In the genomic region with DNA sequence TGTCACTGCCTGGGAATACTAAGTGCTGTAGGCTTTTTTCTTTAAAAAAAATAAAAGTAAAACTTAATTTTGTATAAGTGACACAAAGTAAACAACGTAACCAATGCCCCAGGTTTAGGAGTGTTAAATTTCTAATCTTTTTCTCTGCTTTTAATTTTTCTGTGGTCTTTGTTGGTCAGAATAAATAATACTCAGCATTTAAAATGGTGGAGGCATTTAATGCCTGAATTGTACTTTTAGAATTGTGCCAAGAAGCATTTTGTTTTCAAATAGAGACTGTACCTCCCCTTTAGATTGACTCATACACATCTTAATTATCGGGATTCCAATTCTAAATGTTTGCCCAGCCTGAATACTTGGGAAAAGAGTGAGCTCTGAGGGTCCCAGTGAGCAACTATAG, we compare ENCODE assay signal across 11 cellular contexts. TPM values are rescaled to one million over a fixed set of nuclear protein-coding genes. Genes with fewer than 3 reads are reported as not detected.
DNase-seq lines count a peak whose midpoint lies in the region; ATAC-seq and TF ChIP-seq lines count a peak whose summit lies in the region.
"Had no signal": no experiment of that assay in that cellular context is flagged by ENCODE, and none has a peak within 500 bp of the region (broad histone marks: within the 10 kb centered on the region; RNA-seq: fewer than 3 reads in every experiment).

No MANE protein-coding gene starts in this region.

- peaks cover 28 to 55% (median 43%) of the 10 kb centered on the region in 7 donors for H3K4me1 Mint-ChIP-seq in naive thymus-derived CD4-positive, alpha-beta T cell

- H3K9me3 ChIP-seq in IMR-90 (ENCODE audit: control insufficient read depth, insufficient read depth, low read length) (no peaks in the 10 kb centered on the region), mammary epithelial cell (replicated peaks; ENCODE audit: insufficient read depth, low read length) (no peaks in the 10 kb centered on the region)
- no peaks in the 10 kb centered on the region for H3K9me3 ChIP-seq in naive thymus-derived CD4-positive, alpha-beta T cell (ENCODE audit: control insufficient read depth in 2 of 3, low read length in 3 of 3)

- H2AK5ac ChIP-seq in IMR-90 (ENCODE audit: low read depth, low read length) = no peak overlapping the region

- WGBS in IMR-90 (ENCODE audit: extremely low coverage in 2 of 2, insufficient read length in 1 of 2), 2 experiments = no CpG with 5 or more reads among the region's 2 CpGs
- 93% methylated on average over 2 of the region's 2 CpGs for WGBS in mammary epithelial cell (ENCODE audit: low coverage, missing lambda C conversion rate)

- no peak overlapping the region for H3K18ac ChIP-seq in IMR-90 (ENCODE audit: low read depth, low read length)

- no peak overlapping the region for H2BK5ac ChIP-seq in IMR-90 (ENCODE audit: low read depth, low read length, poor library complexity, severe bottlenecking)

- POLR2A ChIA-PET in BJ (lab: Charles Lee) = no interaction called here
- POLR2A ChIA-PET in IMR-90 (lab: Charles Lee; ENCODE audit: unreplicated experiment) = no interaction called here
- POLR2A ChIA-PET in naive thymus-derived CD4-positive, alpha-beta T cell (lab: Charles Lee) = no interaction called here

- ATAC-seq in IMR-90 (ENCODE audit: low read depth) (no peak), HG02852 (IDR thresholded peaks at IDR 0.05; ENCODE audit: unreplicated experiment) (no peak), GM21529 (IDR thresholded peaks at IDR 0.05; ENCODE audit: unreplicated experiment) (no peak)
- ATAC-seq in naive thymus-derived CD4-positive, alpha-beta T cell = no peak

- TF ChIP-seq RAD21 in IMR-90 (IDR thresholded peaks at IDR 0.05; ENCODE audit: low read length) = no peak

- CTCF ChIA-PET in BJ (lab: Yijun Ruan, JAX) = no interaction called here
- CTCF ChIA-PET in IMR-90 (lab: Yijun Ruan, JAX) = no interaction called here
- CTCF ChIA-PET in mammary epithelial cell (lab: Charles Lee; ENCODE audit: low non-redundant PET) = no interaction called here
- CTCF ChIA-PET in naive thymus-derived CD4-positive, alpha-beta T cell (lab: Charles Lee) = no interaction called here

- no peak overlapping the region for H4K91ac ChIP-seq in IMR-90 (ENCODE audit: insufficient read depth, low read depth, low read length)

- in situ Hi-C loops in IMR-90 (cut with MboI; ENCODE audit: low sequenced_read_pairs) = no loop called here
- in situ Hi-C loops in mammary epithelial cell (cut with MboI; ENCODE audit: low sequenced_read_pairs in 2 of 2) = no loop called here

- H3K4me1 ChIP-seq in IMR-90 (ENCODE audit: control insufficient read depth, insufficient read depth, low read length) = no peaks in the 10 kb centered on the region
- H3K4me1 ChIP-seq in mammary epithelial cell (ENCODE audit: insufficient read depth, low read length) = peaks cover 8% of the 10 kb centered on the region
- peaks cover 24 to 29% of the 10 kb centered on the region in 2 donors for H3K4me1 ChIP-seq in naive thymus-derived CD4-positive, alpha-beta T cell (ENCODE audit: control insufficient read depth in 2 of 2, insufficient read depth in 2 of 2, low read length in 2 of 2)

- H3K79me2 ChIP-seq in mammary epithelial cell (ENCODE audit: insufficient read depth, low read length) = peaks cover 49% of the 10 kb centered on the region

- peak overlapping the region; percentile 48; the same call in 1 of the 2 replicates for H3K23ac ChIP-seq in IMR-90 (ENCODE audit: low read depth, low read length)

- H3K27ac Mint-ChIP-seq in naive thymus-derived CD4-positive, alpha-beta T cell = peak overlapping the region in 4 of 9 donors; percentile 47 to 60 (median 58)

- peak overlapping the region; percentile 44 for H3K4me2 ChIP-seq in IMR-90 (ENCODE audit: low read depth, low read length)
- peak overlapping the region; percentile 93 for H3K4me2 ChIP-seq in mammary epithelial cell (ENCODE audit: insufficient read depth, low read depth, low read length)

- H3K9ac ChIP-seq in IMR-90 (ENCODE audit: low read depth, low read length) (no peak overlapping the region), mammary epithelial cell (ENCODE audit: insufficient read depth, low read length) (peak overlapping the region; percentile 50)

- peaks cover 0 to 4% (median 0%) of the 10 kb centered on the region in 11 donors for H3K9me3 Mint-ChIP-seq in naive thymus-derived CD4-positive, alpha-beta T cell

- DNase-seq in BJ (ENCODE audit: low read depth) = no peak
- DNase-seq in IMR-90 = no peak
- DNase-seq in mammary epithelial cell = no peak
- DNase-seq in naive thymus-derived CD4-positive, alpha-beta T cell = no peak
- no peak for DNase-seq in inferior parietal cortex (ENCODE audit: extremely low spot score)
- no peak for DNase-seq in NCI-H146 treated with DMSO at 0.1 percent for 48 hours (lab: John Stamatoyannopoulos, UW; ENCODE audit: unreplicated experiment)
- DNase-seq: activated CD4-positive, alpha-beta T cell treated with anti-CD3 and anti-CD28 coated beads for 48 hours; NCI-H1436; stimulated activated CD4-positive, alpha-beta T cell treated with anti-CD3 and anti-CD28 coated beads, Interleukin-2, amount 100 ng/mL, for 48 hours had no signal

- H3K56ac ChIP-seq in IMR-90 (ENCODE audit: extremely low read depth, insufficient read depth, low read length) = no peak overlapping the region

- H2BK20ac ChIP-seq in IMR-90 (ENCODE audit: low read depth, low read length) = no peak overlapping the region

- no peak overlapping the region for H3K14ac ChIP-seq in IMR-90 (replicated peaks; ENCODE audit: low read depth, low read length)

- peaks cover 0 to 8% (median 6%) of the 10 kb centered on the region in 5 donors for H3K36me3 Mint-ChIP-seq in naive thymus-derived CD4-positive, alpha-beta T cell

- H2AFZ ChIP-seq in IMR-90 (replicated peaks; ENCODE audit: low read length, poor library complexity) = no peak overlapping the region
- H2AFZ ChIP-seq in mammary epithelial cell (ENCODE audit: low read depth, low read length) = no peak overlapping the region

- no peak overlapping the region for H3K4ac ChIP-seq in IMR-90 (ENCODE audit: low read depth, low read length)

- H4K8ac ChIP-seq in IMR-90 (ENCODE audit: low read depth in 2 of 2, low read length in 2 of 2) = no peak overlapping the region

- H4K20me1 ChIP-seq in IMR-90 (ENCODE audit: insufficient read depth, low read length) (no peaks in the 10 kb centered on the region), mammary epithelial cell (ENCODE audit: insufficient read depth, low read length) (no peaks in the 10 kb centered on the region)

- no peak overlapping the region for H2BK120ac ChIP-seq in IMR-90 (ENCODE audit: low read depth, low read length)

- peak overlapping the region; percentile 70; the same call in 1 of the 2 replicates for H3K4me3 ChIP-seq in BJ (ENCODE audit: low read depth, low read length)
- no peak overlapping the region; the same call in 1 of the 2 replicates for H3K4me3 ChIP-seq in IMR-90 (ENCODE audit: insufficient read depth, low read depth, low read length)
- peak overlapping the region in 2 of 3 experiments; percentile 94 to 98 for H3K4me3 ChIP-seq in mammary epithelial cell (replicated peaks in 1 of 3; ENCODE audit: insufficient read depth in 1 of 3, low read depth in 2 of 3, low read length in 3 of 3)
- H3K4me3 ChIP-seq in naive thymus-derived CD4-positive, alpha-beta T cell (ENCODE audit: low read length) = no peak overlapping the region

- no peaks in the 10 kb centered on the region for H3K36me3 ChIP-seq in BJ (ENCODE audit: control insufficient read depth, insufficient read depth, low read length)
- no peaks in the 10 kb centered on the region for H3K36me3 ChIP-seq in IMR-90 (ENCODE audit: control insufficient read depth, insufficient read depth, low read length)
- H3K36me3 ChIP-seq in mammary epithelial cell (ENCODE audit: insufficient read depth, low read length) = no peaks in the 10 kb centered on the region
- no peaks in the 10 kb centered on the region for H3K36me3 ChIP-seq in naive thymus-derived CD4-positive, alpha-beta T cell (ENCODE audit: control insufficient read depth in 2 of 3, insufficient read depth in 3 of 3, low read length in 3 of 3)

- BruUV-seq in IMR-90 (replicated peaks; lab: Mats Ljungman, UMichigan) (no TSS peak), mammary epithelial cell (replicated peaks; lab: Mats Ljungman, UMichigan) (no TSS peak)

- peak overlapping the region; percentile 36 to 99 (median 68) for H3K4me3 Mint-ChIP-seq in naive thymus-derived CD4-positive, alpha-beta T cell

- H3K27me3 ChIP-seq in BJ (ENCODE audit: control insufficient read depth, insufficient read depth, low read length) (no peaks in the 10 kb centered on the region), IMR-90 (ENCODE audit: control insufficient read depth, insufficient read depth, low read length) (no peaks in the 10 kb centered on the region), mammary epithelial cell (ENCODE audit: insufficient read depth, low read length) (no peaks in the 10 kb centered on the region)
- H3K27me3 ChIP-seq in naive thymus-derived CD4-positive, alpha-beta T cell (ENCODE audit: control insufficient read depth in 2 of 2, insufficient read depth in 2 of 2, low read length in 2 of 2) = no peaks in the 10 kb centered on the region

- no peaks in the 10 kb centered on the region for H3K9me1 ChIP-seq in IMR-90 (ENCODE audit: insufficient read depth, low read length)

- H4K5ac ChIP-seq in IMR-90 (ENCODE audit: low read depth, low read length) = no peak overlapping the region

- dilution Hi-C loops in IMR-90 (cut with HindIII; ENCODE audit: low sequenced_read_pairs, unreplicated experiment) = no loop called here
- dilution Hi-C loops in mammary epithelial cell (cut with HindIII; ENCODE audit: low sequenced_read_pairs) = no loop called here

- peaks cover 4 to 19% of the 10 kb centered on the region in 2 experiments; a peak in 2 of 4 replicates for H3K79me1 ChIP-seq in IMR-90 (ENCODE audit: low read depth in 1 of 2, low read length in 2 of 2)

- H2BK15ac ChIP-seq in IMR-90 (ENCODE audit: low read depth, low read length) = no peak overlapping the region

- TF ChIP-seq CTCF in BJ (IDR thresholded peaks at IDR 0.05; ENCODE audit: insufficient read depth, low read depth, low read length) = no peak
- no peak for TF ChIP-seq CTCF in IMR-90 (conservative IDR thresholded peaks at IDR 0.05; ENCODE audit: low read depth, low read length)
- TF ChIP-seq CTCF in mammary epithelial cell (conservative IDR thresholded peaks at IDR 0.05 in 1 of 2, IDR thresholded peaks at IDR 0.05 in 1 of 2; ENCODE audit: extremely low read depth in 1 of 2, insufficient read depth in 1 of 2, low read depth in 1 of 2, low read length in 2 of 2) = no peak

- TF ChIP-seq POLR2A in IMR-90 (IDR thresholded peaks at IDR 0.05; ENCODE audit: low read depth, low read length) = no peak

- H3K27me3 Mint-ChIP-seq in naive thymus-derived CD4-positive, alpha-beta T cell = peaks cover 0 to 2% (median 0%) of the 10 kb centered on the region in 5 donors

- H3K27ac ChIP-seq in IMR-90 (ENCODE audit: insufficient read depth, low read length) (no peak overlapping the region), mammary epithelial cell (ENCODE audit: insufficient read depth, low read depth, low read length) (peak overlapping the region; percentile 92)
- H3K27ac ChIP-seq in naive thymus-derived CD4-positive, alpha-beta T cell (ENCODE audit: low read depth, low read length) = peak overlapping the region; percentile 93

- intact Hi-C loops in IMR-90 (cut with micrococcal nuclease) (no loop called here), mammary epithelial cell (cut with micrococcal nuclease) (loop anchor here (5.0 kb wide), 1 partner anchor 265 kb away; no protein-coding TSS in a partner anchor)
- intact Hi-C loops in naive thymus-derived CD4-positive, alpha-beta T cell (cut with micrococcal nuclease) = loop anchor here in 1 of 2 donors (5.0 kb wide), 2 partner anchors 285 to 325 kb away; a partner anchor contains a TSS

- H2AK9ac ChIP-seq in IMR-90 (replicated peaks; ENCODE audit: low read depth, low read length, poor library complexity) = no peak overlapping the region

RNA-seq across cellular contexts. Expression of a gene that starts 1.6 kb away (rescaled TPM):
- polyA plus RNA-seq in BJ (2011; rRNA removed) (8.5 and 15.6 TPM in 2 replicates), IMR-90 (2012; rRNA removed) (6.6 and 8.1 TPM in 2 replicates), mammary epithelial cell (4.9 TPM)
- 23.4 and 25.8 TPM in 2 replicates for polyA minus RNA-seq in BJ (2011; rRNA and poly(A)+ RNA removed)
- total RNA-seq in IMR-90 (2012; rRNA removed) (21.5 and 38.0 TPM in 2 replicates), mammary epithelial cell (10 to 100 TPM; 26.0 to 62.2 TPM)
- polyA plus RNA-seq in IMR-90 (2012; cell fraction: cytosol; rRNA removed) = 0.99 and 1.6 TPM in 2 replicates
- 1.4 and 12.8 TPM in 2 replicates for polyA plus RNA-seq in IMR-90 (2012; cell fraction: nucleus; rRNA removed; ENCODE audit: low replicate concordance)
- polyA minus RNA-seq in mammary epithelial cell = 23.1 TPM
- 10 to 100 TPM; 30.5 to 40.8 (median 32.4) TPM for total RNA-seq in naive thymus-derived CD4-positive, alpha-beta T cell
- 10 to 100 TPM; 16.5 to 17.0 TPM for polyA plus RNA-seq in naive thymus-derived CD4-positive, alpha-beta T cell

Comparison
In these comparisons a context has a peak if more than half of its experiments do, and no peak if none do; other contexts are left out.
1. H3K4me3 ChIP-seq: peak in BJ (single experiment) and mammary epithelial cell (2 of 3); none in IMR-90 (single experiment) and naive thymus-derived CD4-positive, alpha-beta T cell (single experiment).